In the genomic region with DNA sequence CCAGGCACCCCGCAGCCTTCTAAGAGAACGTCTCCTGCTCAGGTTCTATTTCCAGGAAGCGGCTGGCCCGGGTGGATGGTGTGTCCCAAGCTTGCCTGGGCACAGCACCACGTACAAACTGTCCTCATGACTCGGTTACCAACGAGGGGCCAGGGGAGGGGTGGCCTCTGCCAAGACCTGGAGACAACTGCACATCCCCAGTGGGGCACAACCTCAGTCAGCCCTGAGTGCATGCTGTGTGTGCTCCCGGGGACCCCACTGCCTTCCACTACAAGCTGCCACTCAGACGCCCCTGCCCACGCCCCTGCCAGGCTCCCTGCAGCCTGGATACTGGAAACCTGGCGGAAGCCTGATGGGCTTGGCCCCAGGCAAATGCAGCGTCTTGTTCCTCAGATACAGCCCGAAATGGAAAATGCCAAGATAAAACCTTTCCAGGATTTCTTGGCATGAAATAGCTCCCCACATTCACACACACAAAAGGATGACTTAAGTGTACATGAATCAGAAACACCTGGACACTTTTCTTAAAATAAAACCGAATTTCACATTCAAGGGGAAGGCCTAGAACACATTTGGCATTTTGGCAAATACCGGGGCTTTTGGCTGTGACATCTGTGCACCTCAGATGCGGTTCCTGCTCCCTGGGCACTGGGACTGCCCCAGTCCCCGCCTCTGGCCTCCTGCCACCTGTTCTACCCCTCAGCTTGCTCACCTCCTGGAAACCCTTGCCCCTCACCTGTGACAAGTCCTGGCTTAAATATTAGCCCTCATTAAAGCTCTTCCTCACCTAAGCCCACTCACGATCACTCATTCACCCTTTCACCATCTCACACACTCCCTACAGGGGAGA, we compare ENCODE assay signal across 22 cellular contexts.
DNase-seq lines count a peak whose midpoint lies in the region; ATAC-seq and TF ChIP-seq lines count a peak whose summit lies in the region.
"Had no signal": no experiment of that assay in that cellular context is flagged by ENCODE, and none has a peak within 500 bp of the region (broad histone marks: within the 10 kb centered on the region; RNA-seq: fewer than 3 reads in every experiment).

No MANE protein-coding gene starts in this region.

- no peak overlapping the region for H3K23ac ChIP-seq in mesendoderm (ENCODE audit: low read length)

- H4K8ac ChIP-seq in mesendoderm (ENCODE audit: low read depth, low read length): no peak overlapping the region

- no peak overlapping the region for H2BK120ac ChIP-seq in mesendoderm (ENCODE audit: low read depth, low read length)

- H3K9me3 Mint-ChIP-seq in endothelial cell (ENCODE audit: unreplicated experiment): no peaks in the 10 kb centered on the region
- H3K9me3 Mint-ChIP-seq in stimulated activated memory B cell treated with anti-CD40 and anti-IgM and Interleukin-4, amounts not matched to agents 10 μg/mL and 1 μg/mL and 100 μg/mL, for 72 hours: no peaks in the 10 kb centered on the region
- no peaks in the 10 kb centered on the region for H3K9me3 Mint-ChIP-seq in activated CD8-positive, alpha-beta T cell treated with anti-CD3 and anti-CD28 coated beads, Interleukin-2, amount 10 ng/mL, durations not matched to agents 7 days and 5 days (ENCODE audit: insufficient read depth)
- H3K9me3 Mint-ChIP-seq: activated naive CD4-positive, alpha-beta T cell treated with anti-CD3 and anti-CD28 coated beads for 36 hours; naive B cell had no signal

- peak overlapping the region; percentile 34 for H3K56ac ChIP-seq in mesendoderm (ENCODE audit: low read length)

- H3K9ac ChIP-seq in mesendoderm (ENCODE audit: low read length): no peak overlapping the region

- WGBS in mesendoderm (ENCODE audit: extremely low coverage, insufficient coverage, low lambda C conversion rate): no CpG with 5 or more reads among the region's 18 CpGs

- H2AK5ac ChIP-seq in mesendoderm (ENCODE audit: low read length): no peak overlapping the region

- H4K5ac ChIP-seq in mesendoderm (ENCODE audit: low read length): no peak overlapping the region

- H2BK5ac ChIP-seq in mesendoderm (ENCODE audit: low read length): no peak overlapping the region

- H3K4me2 ChIP-seq in mesendoderm (ENCODE audit: low read length): no peak overlapping the region

- H2BK15ac ChIP-seq in mesendoderm (replicated peaks; ENCODE audit: low read depth): no peak overlapping the region

- H3K4me1 ChIP-seq in RWPE2 (ENCODE audit: insufficient read depth, poor library complexity, severe bottlenecking) (no peaks in the 10 kb centered on the region), mesendoderm (ENCODE audit: control insufficient read depth, low read depth, low read length) (peaks cover 7% of the 10 kb centered on the region)

- no peak overlapping the region for H3K27ac Mint-ChIP-seq in endothelial cell (ENCODE audit: unreplicated experiment)
- no peak overlapping the region for H3K27ac Mint-ChIP-seq in stimulated activated memory B cell treated with anti-CD40 and anti-IgM and Interleukin-4, amounts not matched to agents 10 μg/mL and 1 μg/mL and 100 μg/mL, for 72 hours
- no peak overlapping the region for H3K27ac Mint-ChIP-seq in activated CD8-positive, alpha-beta T cell treated with anti-CD3 and anti-CD28 coated beads, Interleukin-2, amount 10 ng/mL, durations not matched to agents 7 days and 5 days
- H3K27ac Mint-ChIP-seq: activated naive CD4-positive, alpha-beta T cell treated with anti-CD3 and anti-CD28 coated beads for 36 hours; B cell had no signal

- no peak overlapping the region for H3K4ac ChIP-seq in mesendoderm (ENCODE audit: low read depth, low read length)

- POLR2A ChIA-PET in activated CD8-positive, alpha-beta T cell treated with anti-CD3 and anti-CD28 coated beads, Interleukin-2, amount 10 ng/mL, durations not matched to agents 7 days and 5 days (lab: Charles Lee): no interaction called here

- TF ChIP-seq CTCF in RWPE2 (IDR thresholded peaks at IDR 0.05; ENCODE audit: poor library complexity, severe bottlenecking) (no peak), endothelial cell (IDR thresholded peaks at IDR 0.05; ENCODE audit: unreplicated experiment) (no peak)

- H3K79me2 ChIP-seq in mesendoderm (ENCODE audit: control insufficient read depth, insufficient read depth, low read length): no peaks in the 10 kb centered on the region

- H3K4me3 ChIP-seq in RWPE2 (ENCODE audit: severe bottlenecking): no peak overlapping the region
- no peak overlapping the region for H3K4me3 ChIP-seq in mesendoderm (ENCODE audit: low read length)
- H3K4me3 ChIP-seq: dorsolateral prefrontal cortex, esophagus muscularis mucosa, lung had no signal

- CTCF ChIA-PET in activated CD8-positive, alpha-beta T cell treated with anti-CD3 and anti-CD28 coated beads, Interleukin-2, amount 10 ng/mL, durations not matched to agents 7 days and 5 days (lab: Charles Lee): no interaction called here

- no peak overlapping the region for H3K18ac ChIP-seq in mesendoderm (ENCODE audit: low read length)

- peak overlapping the region; percentile 15 for H3K4me3 Mint-ChIP-seq in endothelial cell (ENCODE audit: unreplicated experiment)
- H3K4me3 Mint-ChIP-seq in stimulated activated memory B cell treated with anti-CD40 and anti-IgM and Interleukin-4, amounts not matched to agents 10 μg/mL and 1 μg/mL and 100 μg/mL, for 72 hours: no peak overlapping the region
- H3K4me3 Mint-ChIP-seq in activated CD8-positive, alpha-beta T cell treated with anti-CD3 and anti-CD28 coated beads, Interleukin-2, amount 10 ng/mL, durations not matched to agents 7 days and 5 days: no peak overlapping the region
- H3K4me3 Mint-ChIP-seq: activated naive CD4-positive, alpha-beta T cell treated with anti-CD3 and anti-CD28 coated beads for 36 hours; B cell had no signal

- H3K27ac ChIP-seq in RWPE2 (ENCODE audit: poor library complexity, severe bottlenecking) (no peak overlapping the region), mesendoderm (ENCODE audit: low read depth, low read length) (no peak overlapping the region)
- H3K27ac ChIP-seq: brain microvascular endothelial cell, esophagus muscularis mucosa had no signal

- ATAC-seq in RWPE2 (ENCODE audit: low read depth): peak; percentile 24; the same call in 2 of the 3 replicates
- peak; percentile 58 for ATAC-seq in stimulated activated memory B cell treated with anti-CD40 and anti-IgM and Interleukin-4, amounts not matched to agents 10 μg/mL and 1 μg/mL and 100 μg/mL, for 72 hours
- no peak for ATAC-seq in GM18873 (IDR thresholded peaks at IDR 0.05; ENCODE audit: low FRiP score, unreplicated experiment)
- no peak for ATAC-seq in activated CD8-positive, alpha-beta T cell treated with anti-CD3 and anti-CD28 coated beads, Interleukin-2, amount 10 ng/mL, durations not matched to agents 7 days and 5 days
- ATAC-seq in GM19455 (IDR thresholded peaks at IDR 0.05; ENCODE audit: unreplicated experiment): no peak

- no peak for DNase-seq in RWPE2 (ENCODE audit: low spot score)
- no peak for DNase-seq in endothelial cell (ENCODE audit: low spot score)
- no peak for DNase-seq in mesendoderm
- no peak for DNase-seq in NCI-H1105 (lab: John Stamatoyannopoulos, UW)
- DNase-seq in activated CD8-positive, alpha-beta T cell treated with anti-CD3 and anti-CD28 coated beads, Interleukin-2, amount 10 ng/mL, durations not matched to agents 7 days and 5 days: no peak
- DNase-seq: activated CD4-positive, alpha-beta T cell treated with anti-CD3 and anti-CD28 coated beads, Interleukin-2, amount 50 U/mL, for 48 hours; activated naive CD4-positive, alpha-beta T cell treated with anti-CD3 and anti-CD28 coated beads for 36 hours; activated T-cell treated with anti-CD3 and anti-CD28 coated beads, Interleukin-2, amount 50 U/mL, for 1 hour; brain microvascular endothelial cell; COR-L47; naive B cell; NCI-H187 treated with DMSO at 0.1 percent for 48 hours; NCI-H446 treated with DMSO at 0.1 percent for 48 hours; stimulated activated CD8-positive, alpha-beta memory T cell treated with anti-CD3 and anti-CD28 coated beads, Interleukin-4, amount 100 ng/mL, for 48 hours; SW 1271 had no signal

- peaks cover 10% of the 10 kb centered on the region for H3K4me1 Mint-ChIP-seq in endothelial cell (ENCODE audit: unreplicated experiment)
- H3K4me1 Mint-ChIP-seq in stimulated activated memory B cell treated with anti-CD40 and anti-IgM and Interleukin-4, amounts not matched to agents 10 μg/mL and 1 μg/mL and 100 μg/mL, for 72 hours: peaks cover 7% of the 10 kb centered on the region
- no peaks in the 10 kb centered on the region for H3K4me1 Mint-ChIP-seq in activated CD8-positive, alpha-beta T cell treated with anti-CD3 and anti-CD28 coated beads, Interleukin-2, amount 10 ng/mL, durations not matched to agents 7 days and 5 days (ENCODE audit: low read depth)
- H3K4me1 Mint-ChIP-seq: B cell had no signal

- no peaks in the 10 kb centered on the region for H3K9me3 ChIP-seq in RWPE2 (ENCODE audit: severe bottlenecking)
- H3K9me3 ChIP-seq: esophagus muscularis mucosa had no signal

- H3K27me3 ChIP-seq in RWPE2 (ENCODE audit: insufficient read depth, poor library complexity, severe bottlenecking) (no peaks in the 10 kb centered on the region), mesendoderm (ENCODE audit: insufficient read depth, low read length, poor library complexity) (no peaks in the 10 kb centered on the region)
- H3K27me3 ChIP-seq: brain microvascular endothelial cell, dorsolateral prefrontal cortex, esophagus muscularis mucosa had no signal

- no peaks in the 10 kb centered on the region for H3K36me3 ChIP-seq in RWPE2 (ENCODE audit: low read depth)
- no peaks in the 10 kb centered on the region for H3K36me3 ChIP-seq in mesendoderm (ENCODE audit: control insufficient read depth, insufficient read depth, low read length)
- H3K36me3 ChIP-seq: brain microvascular endothelial cell, esophagus muscularis mucosa had no signal

- no peaks in the 10 kb centered on the region for H3K79me1 ChIP-seq in mesendoderm (ENCODE audit: low read length)

- peaks cover 7% of the 10 kb centered on the region for H3K36me3 Mint-ChIP-seq in endothelial cell (ENCODE audit: low read depth, unreplicated experiment)
- H3K36me3 Mint-ChIP-seq in stimulated activated memory B cell treated with anti-CD40 and anti-IgM and Interleukin-4, amounts not matched to agents 10 μg/mL and 1 μg/mL and 100 μg/mL, for 72 hours: no peaks in the 10 kb centered on the region
- no peaks in the 10 kb centered on the region for H3K36me3 Mint-ChIP-seq in activated CD8-positive, alpha-beta T cell treated with anti-CD3 and anti-CD28 coated beads, Interleukin-2, amount 10 ng/mL, durations not matched to agents 7 days and 5 days (ENCODE audit: low read depth)
- H3K36me3 Mint-ChIP-seq: naive B cell had no signal

- peaks cover 9% of the 10 kb centered on the region for H3K27me3 Mint-ChIP-seq in endothelial cell (ENCODE audit: unreplicated experiment)
- H3K27me3 Mint-ChIP-seq in stimulated activated memory B cell treated with anti-CD40 and anti-IgM and Interleukin-4, amounts not matched to agents 10 μg/mL and 1 μg/mL and 100 μg/mL, for 72 hours: peaks cover 13% of the 10 kb centered on the region
- no peaks in the 10 kb centered on the region for H3K27me3 Mint-ChIP-seq in activated CD8-positive, alpha-beta T cell treated with anti-CD3 and anti-CD28 coated beads, Interleukin-2, amount 10 ng/mL, durations not matched to agents 7 days and 5 days (ENCODE audit: low read depth)
- H3K27me3 Mint-ChIP-seq: B cell had no signal

Comparison
In these comparisons a context has a peak if more than half of its experiments do, and no peak if none do; other contexts are left out.
1. ATAC-seq: peak in RWPE2 (single experiment) and stimulated activated memory B cell treated with anti-CD40 and anti-IgM and Interleukin-4, amounts not matched to agents 10 μg/mL and 1 μg/mL and 100 μg/mL, for 72 hours (single experiment); none in GM18873 (single experiment), activated CD8-positive, alpha-beta T cell treated with anti-CD3 and anti-CD28 coated beads, Interleukin-2, amount 10 ng/mL, durations not matched to agents 7 days and 5 days (single experiment) and GM19455 (single experiment).